In the genomic region with DNA sequence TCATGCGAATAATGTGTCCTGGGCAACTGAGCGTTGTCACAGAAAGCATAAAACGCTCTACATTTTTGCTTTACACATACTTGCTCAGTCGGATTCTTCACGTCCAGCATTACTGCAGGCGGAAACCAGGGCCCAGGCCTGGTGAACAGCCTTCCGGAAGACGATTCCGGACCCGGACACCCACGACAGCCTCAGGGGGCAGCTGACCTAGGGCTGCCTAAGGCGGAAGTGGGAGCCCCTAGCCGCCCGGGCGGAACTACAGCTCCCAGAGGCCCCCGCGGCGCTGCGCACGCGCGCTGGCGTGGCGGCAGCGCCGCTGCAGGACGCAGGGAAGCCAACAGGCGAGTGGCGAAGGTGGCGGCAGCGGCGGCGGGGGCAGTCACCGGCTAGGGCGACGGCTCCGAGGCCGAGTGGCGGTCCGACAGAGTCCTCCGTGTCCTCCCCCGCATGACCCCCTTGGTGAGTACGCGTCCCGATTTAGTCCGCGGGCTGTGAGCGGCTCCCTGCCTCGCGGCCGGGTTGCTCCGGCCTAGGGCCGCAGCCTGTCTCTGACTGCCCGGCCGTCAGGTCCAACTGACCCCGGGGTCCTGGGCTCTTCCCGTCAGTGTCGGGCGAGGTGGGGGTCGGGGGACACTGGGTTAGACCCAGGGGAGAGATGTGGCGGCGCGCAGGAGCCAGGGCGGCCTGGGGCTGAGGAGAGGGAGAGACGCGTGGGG, we compare ENCODE assay signal across 8 cellular contexts. TPM values are rescaled to one million over a fixed set of nuclear protein-coding genes. Genes with fewer than 3 reads are reported as not detected.
DNase-seq lines count a peak whose midpoint lies in the region; ATAC-seq and TF ChIP-seq lines count a peak whose summit lies in the region.

A gene with protein sequence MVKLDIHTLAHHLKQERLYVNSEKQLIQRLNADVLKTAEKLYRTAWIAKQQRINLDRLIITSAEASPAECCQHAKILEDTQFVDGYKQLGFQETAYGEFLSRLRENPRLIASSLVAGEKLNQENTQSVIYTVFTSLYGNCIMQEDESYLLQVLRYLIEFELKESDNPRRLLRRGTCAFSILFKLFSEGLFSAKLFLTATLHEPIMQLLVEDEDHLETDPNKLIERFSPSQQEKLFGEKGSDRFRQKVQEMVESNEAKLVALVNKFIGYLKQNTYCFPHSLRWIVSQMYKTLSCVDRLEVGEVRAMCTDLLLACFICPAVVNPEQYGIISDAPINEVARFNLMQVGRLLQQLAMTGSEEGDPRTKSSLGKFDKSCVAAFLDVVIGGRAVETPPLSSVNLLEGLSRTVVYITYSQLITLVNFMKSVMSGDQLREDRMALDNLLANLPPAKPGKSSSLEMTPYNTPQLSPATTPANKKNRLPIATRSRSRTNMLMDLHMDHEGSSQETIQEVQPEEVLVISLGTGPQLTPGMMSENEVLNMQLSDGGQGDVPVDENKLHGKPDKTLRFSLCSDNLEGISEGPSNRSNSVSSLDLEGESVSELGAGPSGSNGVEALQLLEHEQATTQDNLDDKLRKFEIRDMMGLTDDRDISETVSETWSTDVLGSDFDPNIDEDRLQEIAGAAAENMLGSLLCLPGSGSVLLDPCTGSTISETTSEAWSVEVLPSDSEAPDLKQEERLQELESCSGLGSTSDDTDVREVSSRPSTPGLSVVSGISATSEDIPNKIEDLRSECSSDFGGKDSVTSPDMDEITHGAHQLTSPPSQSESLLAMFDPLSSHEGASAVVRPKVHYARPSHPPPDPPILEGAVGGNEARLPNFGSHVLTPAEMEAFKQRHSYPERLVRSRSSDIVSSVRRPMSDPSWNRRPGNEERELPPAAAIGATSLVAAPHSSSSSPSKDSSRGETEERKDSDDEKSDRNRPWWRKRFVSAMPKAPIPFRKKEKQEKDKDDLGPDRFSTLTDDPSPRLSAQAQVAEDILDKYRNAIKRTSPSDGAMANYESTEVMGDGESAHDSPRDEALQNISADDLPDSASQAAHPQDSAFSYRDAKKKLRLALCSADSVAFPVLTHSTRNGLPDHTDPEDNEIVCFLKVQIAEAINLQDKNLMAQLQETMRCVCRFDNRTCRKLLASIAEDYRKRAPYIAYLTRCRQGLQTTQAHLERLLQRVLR (N-terminal part only) (plus strand): TSS at position 326 of the 716 bp plus-strand sequence. CDS start 37,096 bp downstream, outside the sequence.

- no peaks in the 10 kb centered on the region for H3K27me3 Mint-ChIP-seq in progenitor cell of endocrine pancreas

- H3K4me3 Mint-ChIP-seq in progenitor cell of endocrine pancreas (ENCODE audit: low read depth): peak within 1 kb of the TSS; percentile 95

- peak within 1 kb of the TSS; percentile 96 for H3K4me3 ChIP-seq in upper lobe of right lung

- in situ Hi-C loops in GM13976 (cut with MboI; ENCODE audit: low sequenced_read_pairs, unreplicated experiment): no loop called here

- peaks cover 6% of the 10 kb centered on the region for H3K36me3 Mint-ChIP-seq in progenitor cell of endocrine pancreas (ENCODE audit: insufficient read depth)

- no peaks in the 10 kb centered on the region for H3K9me3 ChIP-seq in upper lobe of right lung

- no peaks in the 10 kb centered on the region for H3K27me3 ChIP-seq in upper lobe of right lung

- H3K27ac ChIP-seq in upper lobe of right lung: peak within 1 kb of the TSS; percentile 89

- H3K36me3 ChIP-seq in upper lobe of right lung: peaks cover under 1% of the 10 kb centered on the region

- H3K4me1 Mint-ChIP-seq in progenitor cell of endocrine pancreas (ENCODE audit: low read depth): peaks cover 12% of the 10 kb centered on the region

- intact Hi-C loops in left cardiac atrium (cut with DNase I) (no loop called here), upper lobe of right lung (cut with DNase I) (no loop called here)

- no peaks in the 10 kb centered on the region for H3K9me3 Mint-ChIP-seq in progenitor cell of endocrine pancreas (ENCODE audit: low read depth)

- H3K27ac Mint-ChIP-seq in progenitor cell of endocrine pancreas: peak within 1 kb of the TSS; percentile 94

- TF ChIP-seq CTCF in GM13976 (IDR thresholded peaks at IDR 0.05; ENCODE audit: borderline replicate concordance, control extremely low read depth, extremely low read depth, insufficient read depth, missing control alignments) (peak; percentile 26), progenitor cell of endocrine pancreas (IDR thresholded peaks at IDR 0.05; ENCODE audit: unreplicated experiment) (peak; percentile 56), upper lobe of right lung (IDR thresholded peaks at IDR 0.05) (no peak)

- H3K4me1 ChIP-seq in upper lobe of right lung: peaks cover 19% of the 10 kb centered on the region

- peak; percentile 99 for DNase-seq in GM13976 (ENCODE audit: low spot score)
- peak; percentile 40 for DNase-seq in NCI-H1417 treated with DMSO at 0.1 percent for 48 hours (lab: John Stamatoyannopoulos, UW)
- DNase-seq in T-helper 1 cell: peak; percentile 78 to 91 (median 82)
- DNase-seq in amniotic epithelial cell (ENCODE audit: low read depth): peak; percentile 86
- DNase-seq in left cardiac atrium: peak; percentile 90
- peak; percentile 88 for DNase-seq in progenitor cell of endocrine pancreas (ENCODE audit: low spot score, unreplicated experiment)
- peak; percentile 96 for DNase-seq in upper lobe of right lung

- ATAC-seq in HG02798 (IDR thresholded peaks at IDR 0.05; ENCODE audit: poor library complexity, unreplicated experiment) (peak; percentile 96), left cardiac atrium (peak; percentile 100), upper lobe of right lung (peak; percentile 99)

RNA-seq across cellular contexts. Expression of the gene that starts here (rescaled TPM):
- total RNA-seq in left cardiac atrium (10 to 100 TPM; 30.7 to 36.8 TPM), progenitor cell of endocrine pancreas (46.0 and 49.5 TPM in 2 replicates), upper lobe of right lung (68.9 TPM)

Comparison
In these comparisons a context has a peak if more than half of its experiments do, and no peak if none do; other contexts are left out.
1. Peak in every context shown above with its lines: DNase-seq, ATAC-seq, H3K4me3 ChIP-seq and H3K27ac ChIP-seq.
2. DNase-seq: peak in every context shown above with its lines; median percentile 99 in GM13976; 96 in upper lobe of right lung; 90 in left cardiac atrium; 88 in progenitor cell of endocrine pancreas; 86 in amniotic epithelial cell; 82 in T-helper 1 cell; 40 in NCI-H1417 treated with DMSO at 0.1 percent for 48 hours.